21 cellular contexts compared by ENCODE assay signal in the genomic region with DNA sequence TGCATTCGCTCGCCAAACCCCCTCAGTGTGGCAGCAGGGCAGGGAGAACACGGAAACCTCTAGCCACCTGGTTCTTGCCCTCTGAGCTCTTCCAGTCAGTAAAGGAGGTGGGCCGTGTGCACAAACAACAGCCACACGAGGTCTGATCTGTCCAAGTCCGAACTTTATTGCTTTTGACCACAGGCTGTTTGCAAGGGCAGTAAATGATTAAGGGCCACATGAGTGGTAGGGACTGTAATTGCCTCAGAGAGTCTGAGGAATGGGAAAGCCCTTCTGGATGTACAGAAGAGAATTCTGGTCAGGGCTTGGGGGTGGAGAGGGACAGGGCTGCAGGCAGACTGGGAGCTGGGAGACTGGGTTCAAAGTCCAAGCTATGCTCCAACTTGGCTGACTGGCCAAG.
A peak's percentile ranks its signal among the peaks of the same experiment; 100 is the strongest.
DNase-seq lines count a peak whose midpoint lies in the region; ATAC-seq, FAIRE-seq and TF ChIP-seq lines count a peak whose summit lies in the region.
"Had no signal": no experiment of that assay in that cellular context is flagged by ENCODE, and none has a peak within 500 bp of the region (broad histone marks: within the 10 kb centered on the region; RNA-seq: fewer than 3 reads in every experiment).

No MANE protein-coding gene starts in this region.

- peaks cover 22% of the 10 kb centered on the region for H3K4me1 ChIP-seq in A549
- peaks cover 3% of the 10 kb centered on the region for H3K4me1 ChIP-seq in neural progenitor cell

- H3K4me2 ChIP-seq in A549 (peak overlapping the region; percentile 17; the same call in 1 of the 3 replicates), neural progenitor cell (no peak overlapping the region)

- H3K4me3 Mint-ChIP-seq in neural progenitor cell, result no peak overlapping the region
- H3K4me3 Mint-ChIP-seq: B cell; CD4-positive, alpha-beta T cell; HFFc6 had no signal

- H4K20me1 ChIP-seq in neural progenitor cell (ENCODE audit: low read depth), result no peaks in the 10 kb centered on the region

- no peaks in the 10 kb centered on the region for H3K36me3 ChIP-seq in neural progenitor cell

- TF ChIP-seq CTCF in A549 (IDR thresholded peaks at IDR 0.05), result no peak
- TF ChIP-seq CTCF in neural progenitor cell (IDR thresholded peaks at IDR 0.05), result no peak
- no peak for TF ChIP-seq CTCF in foreskin fibroblast (IDR thresholded peaks at IDR 0.05; ENCODE audit: low read depth, low read length)

- CTCF ChIA-PET in A549 (lab: Yijun Ruan, JAX), result interaction anchor here (0.7 to 1.7 kb wide), 2 partner anchors 74 to 186 kb away, joined by 3 to 4 read pairs; no protein-coding TSS in a partner anchor

- ATAC-seq in A549, result no peak

- H3K79me2 ChIP-seq in neural progenitor cell (ENCODE audit: low read depth), result no peaks in the 10 kb centered on the region

- H3K36me3 Mint-ChIP-seq in neural progenitor cell, result no peaks in the 10 kb centered on the region

- TF ChIP-seq EP300 in A549 (IDR thresholded peaks at IDR 0.05), result no peak

- 81% methylated on average over 6 of the region's 6 CpGs for WGBS in A549 (ENCODE audit: missing lambda C conversion rate)

- no peaks in the 10 kb centered on the region for H3K9me3 Mint-ChIP-seq in neural progenitor cell
- H3K9me3 Mint-ChIP-seq: CD4-positive, alpha-beta T cell; HFFc6 had no signal

- no peak overlapping the region for H3K9ac ChIP-seq in neural progenitor cell

- no peaks in the 10 kb centered on the region for H3K27me3 ChIP-seq in neural progenitor cell

- DNase-seq in A549 (ENCODE audit: low read depth in 1 of 2, low spot score in 1 of 2) (no peak), RCC 7860 (ENCODE audit: low spot score) (peak; percentile 47), glomerular visceral epithelial cell (ENCODE audit: extremely low spot score) (peak; percentile 43), neural progenitor cell (ENCODE audit: low spot score) (no peak), SIG-M5 treated with dmso at 0.1 percent for 504 hours (lab: John Stamatoyannopoulos, UW; ENCODE audit: unreplicated experiment) (no peak), foreskin fibroblast (no peak), substantia nigra (lab: John Stamatoyannopoulos, UW) (no peak), RKO (ENCODE audit: low spot score) (no peak)
- DNase-seq: C1 segment of cervical spinal cord; CD4-positive, alpha-beta T cell; DMS153; DMS79 treated with DMSO at 0.1 percent for 48 hours; EL; GOT3; HCEC 1CT; HFFc6 had no signal

- H3K27ac ChIP-seq in A549 (no peak overlapping the region), neural progenitor cell (no peak overlapping the region), substantia nigra (ENCODE audit: low read depth, low read length, poor library complexity, severe bottlenecking) (no peak overlapping the region)
- H3K27ac ChIP-seq: HL-60 had no signal

- no peak overlapping the region for H3K4me3 ChIP-seq in A549
- no peak overlapping the region for H3K4me3 ChIP-seq in neural progenitor cell
- no peak overlapping the region for H3K4me3 ChIP-seq in foreskin fibroblast (ENCODE audit: low read depth in 1 of 2, low read length in 2 of 2)

- no peaks in the 10 kb centered on the region for H3K9me3 ChIP-seq in A549
- H3K9me3 ChIP-seq in neural progenitor cell (ENCODE audit: low read depth), result no peaks in the 10 kb centered on the region

- POLR2A ChIA-PET in A549 (lab: Yijun Ruan, JAX), result interaction anchor here (1.0 kb wide), 1 partner anchor 11 kb away, joined by 3 read pairs; no protein-coding TSS in a partner anchor

- peak overlapping the region; percentile 60 for H3K27ac Mint-ChIP-seq in neural progenitor cell
- H3K27ac Mint-ChIP-seq: B cell; CD4-positive, alpha-beta T cell; HFFc6 had no signal

- H3K27me3 Mint-ChIP-seq in neural progenitor cell (ENCODE audit: insufficient read depth, low read depth), result peaks cover 14% of the 10 kb centered on the region

- no peak for TF ChIP-seq RAD21 in A549 (conservative IDR thresholded peaks at IDR 0.05 in 1 of 2, IDR thresholded peaks at IDR 0.05 in 1 of 2)

- H3F3A ChIP-seq in neural progenitor cell (ENCODE audit: low read depth), result no peaks in the 10 kb centered on the region

- TF ChIP-seq POLR2A in A549 (IDR thresholded peaks at IDR 0.05; ENCODE audit: low read length), result no peak

- peaks cover 8% of the 10 kb centered on the region for H3K4me1 Mint-ChIP-seq in neural progenitor cell
- H3K4me1 Mint-ChIP-seq: B cell had no signal

- no peak for FAIRE-seq in A549 (lab: Jason Lieb, UNC)
- FAIRE-seq in RCC 7860 (lab: Jason Lieb, UNC), result no peak
- FAIRE-seq: D721Med, G401.6, GM12891 had no signal

- H2AFZ ChIP-seq in neural progenitor cell (replicated peaks), result no peak overlapping the region

TF ChIP-seq in A549, 52 proteins besides CTCF, POLR2A, EP300 and RAD21:
- TF ChIP-seq NPAS2 (CRISPR knock-in tag; IDR thresholded peaks at IDR 0.05; ENCODE audit: borderline replicate concordance), result no peak
- TF ChIP-seq CHD2 (IDR thresholded peaks at IDR 0.05; ENCODE audit: low read length, partially characterized antibody), result no peak
- TF ChIP-seq, protein P1, sequence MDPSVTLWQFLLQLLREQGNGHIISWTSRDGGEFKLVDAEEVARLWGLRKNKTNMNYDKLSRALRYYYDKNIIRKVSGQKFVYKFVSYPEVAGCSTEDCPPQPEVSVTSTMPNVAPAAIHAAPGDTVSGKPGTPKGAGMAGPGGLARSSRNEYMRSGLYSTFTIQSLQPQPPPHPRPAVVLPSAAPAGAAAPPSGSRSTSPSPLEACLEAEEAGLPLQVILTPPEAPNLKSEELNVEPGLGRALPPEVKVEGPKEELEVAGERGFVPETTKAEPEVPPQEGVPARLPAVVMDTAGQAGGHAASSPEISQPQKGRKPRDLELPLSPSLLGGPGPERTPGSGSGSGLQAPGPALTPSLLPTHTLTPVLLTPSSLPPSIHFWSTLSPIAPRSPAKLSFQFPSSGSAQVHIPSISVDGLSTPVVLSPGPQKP (IDR thresholded peaks at IDR 0.05; ENCODE audit: low read depth, low read length), result no peak
- no peak for TF ChIP-seq FOSB (CRISPR knock-in tag; IDR thresholded peaks at IDR 0.05)
- no peak for TF ChIP-seq KDM1A (IDR thresholded peaks at IDR 0.05; ENCODE audit: low read depth)
- TF ChIP-seq HDAC2 (IDR thresholded peaks at IDR 0.05), result no peak
- TF ChIP-seq PHF8 (IDR thresholded peaks at IDR 0.05; ENCODE audit: borderline replicate concordance, low read depth), result no peak
- TF ChIP-seq ZSCAN20 (CRISPR knock-in tag; IDR thresholded peaks at IDR 0.05), result no peak
- no peak for TF ChIP-seq GATA3 (IDR thresholded peaks at IDR 0.05; ENCODE audit: borderline replicate concordance)
- no peak for TF ChIP-seq JUNB (IDR thresholded peaks at IDR 0.05)
- TF ChIP-seq, protein P2, sequence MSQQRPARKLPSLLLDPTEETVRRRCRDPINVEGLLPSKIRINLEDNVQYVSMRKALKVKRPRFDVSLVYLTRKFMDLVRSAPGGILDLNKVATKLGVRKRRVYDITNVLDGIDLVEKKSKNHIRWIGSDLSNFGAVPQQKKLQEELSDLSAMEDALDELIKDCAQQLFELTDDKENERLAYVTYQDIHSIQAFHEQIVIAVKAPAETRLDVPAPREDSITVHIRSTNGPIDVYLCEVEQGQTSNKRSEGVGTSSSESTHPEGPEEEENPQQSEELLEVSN (IDR thresholded peaks at IDR 0.05; ENCODE audit: borderline replicate concordance, low read depth), result no peak
- no peak for TF ChIP-seq RNF2 (IDR thresholded peaks at IDR 0.05; ENCODE audit: borderline replicate concordance, low read depth)
- TF ChIP-seq HES2 (IDR thresholded peaks at IDR 0.05), result no peak
- no peak for TF ChIP-seq KDM5A (IDR thresholded peaks at IDR 0.05)
- TF ChIP-seq SMC3 (IDR thresholded peaks at IDR 0.05), result no peak
- TF ChIP-seq ZNF302 (CRISPR knock-in tag; IDR thresholded peaks at IDR 0.05), result no peak
- TF ChIP-seq SREBF2 (IDR thresholded peaks at IDR 0.05), result no peak
- TF ChIP-seq, protein P3, sequence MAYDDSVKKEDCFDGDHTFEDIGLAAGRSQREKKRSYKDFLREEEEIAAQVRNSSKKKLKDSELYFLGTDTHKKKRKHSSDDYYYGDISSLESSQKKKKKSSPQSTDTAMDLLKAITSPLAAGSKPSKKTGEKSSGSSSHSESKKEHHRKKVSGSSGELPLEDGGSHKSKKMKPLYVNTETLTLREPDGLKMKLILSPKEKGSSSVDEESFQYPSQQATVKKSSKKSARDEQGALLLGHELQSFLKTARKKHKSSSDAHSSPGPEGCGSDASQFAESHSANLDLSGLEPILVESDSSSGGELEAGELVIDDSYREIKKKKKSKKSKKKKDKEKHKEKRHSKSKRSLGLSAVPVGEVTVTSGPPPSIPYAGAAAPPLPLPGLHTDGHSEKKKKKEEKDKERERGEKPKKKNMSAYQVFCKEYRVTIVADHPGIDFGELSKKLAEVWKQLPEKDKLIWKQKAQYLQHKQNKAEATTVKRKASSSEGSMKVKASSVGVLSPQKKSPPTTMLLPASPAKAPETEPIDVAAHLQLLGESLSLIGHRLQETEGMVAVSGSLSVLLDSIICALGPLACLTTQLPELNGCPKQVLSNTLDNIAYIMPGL (CRISPR knock-in tag; IDR thresholded peaks at IDR 0.05; ENCODE audit: borderline replicate concordance), result no peak
- TF ChIP-seq RCOR1 (IDR thresholded peaks at IDR 0.05; ENCODE audit: low read depth, low read length), result no peak
- TF ChIP-seq RFX5 (IDR thresholded peaks at IDR 0.05), result no peak

Comparison
In these comparisons a context has a peak if more than half of its experiments do, and no peak if none do; other contexts are left out.
1. DNase-seq: peak in RCC 7860 (single experiment) and glomerular visceral epithelial cell (single experiment); none in A549 (0 of 2), neural progenitor cell (single experiment), SIG-M5 treated with dmso at 0.1 percent for 504 hours (single experiment), foreskin fibroblast (0 of 2), substantia nigra (0 of 49) and RKO (single experiment).